Comparison of ENCODE assay signal across 29 cellular contexts in genomic region chr22:22006596-22006990, GRCh38.
"Had no signal": no experiment of that assay in that cellular context is flagged by ENCODE, and none has a peak within 500 bp of the region (broad histone marks: within the 10 kb centered on the region; RNA-seq: fewer than 3 reads in every experiment).

No MANE protein-coding gene starts in this region.

- H3K27me3 ChIP-seq: colonic mucosa had no signal

- H3K4me3 ChIP-seq: colonic mucosa, coronary artery, dorsolateral prefrontal cortex, esophagus muscularis mucosa, esophagus squamous epithelium, gastrocnemius medialis, gastroesophageal sphincter, heart left ventricle, heart right ventricle, hepatocyte had no signal

- H2AFZ ChIP-seq: hepatocyte had no signal

- H3K79me2 ChIP-seq: hepatocyte had no signal

- H3K4me2 ChIP-seq: hepatocyte had no signal

- DNase-seq: colonic mucosa; cortex of kidney; dermis blood vessel endothelial cell; dorsolateral prefrontal cortex; effector CD4-positive, alpha-beta T cell; effector CD8-positive, alpha-beta T cell; effector memory CD4-positive, alpha-beta T cell; effector memory CD8-positive, alpha-beta T cell; endodermal cell; erythroblast; esophagus squamous epithelium; foreskin fibroblast; foreskin keratinocyte; foreskin melanocyte; gastrocnemius medialis; glutamatergic neuron; head of caudate nucleus; heart left ventricle; heart right ventricle had no signal

- ATAC-seq: effector memory CD8-positive, alpha-beta T cell; esophagus mucosa; foreskin keratinocyte; gastrocnemius medialis; gastroesophageal sphincter; heart left ventricle; heart right ventricle had no signal

- H3K9me3 ChIP-seq: colonic mucosa, esophagus muscularis mucosa, esophagus squamous epithelium, gastrocnemius medialis, gastroesophageal sphincter, heart left ventricle, heart right ventricle had no signal

- H3K4me1 ChIP-seq: colonic mucosa, esophagus muscularis mucosa, esophagus squamous epithelium, gastrocnemius medialis, gastroesophageal sphincter, heart left ventricle, heart right ventricle had no signal

- H3K36me3 ChIP-seq: colonic mucosa, esophagus muscularis mucosa, esophagus squamous epithelium, gastrocnemius medialis, gastroesophageal sphincter, heart left ventricle, heart right ventricle had no signal

- FAIRE-seq: colon, endometrium, endothelial cell of umbilical vein, frontal cortex had no signal

- H3K27ac ChIP-seq: colonic mucosa, coronary artery, dorsolateral prefrontal cortex, epithelial cell of prostate, esophagus muscularis mucosa, esophagus squamous epithelium, foreskin keratinocyte, gastrocnemius medialis, gastroesophageal sphincter, heart left ventricle, heart right ventricle, hepatocyte had no signal
